ENCODE assay signal across 17 cellular contexts in genomic region chr17:75252039-75252816, GRCh38. TPM values are rescaled to one million over a fixed set of nuclear protein-coding genes. Genes with fewer than 3 reads are reported as not detected.
A peak's percentile ranks its signal among the peaks of the same experiment; 100 is the strongest.
DNase-seq lines count a peak whose midpoint lies in the region; ATAC-seq and TF ChIP-seq lines count a peak whose summit lies in the region.
"Had no signal": no experiment of that assay in that cellular context is flagged by ENCODE, and none has a peak within 500 bp of the region (broad histone marks: within the 10 kb centered on the region; RNA-seq: fewer than 3 reads in every experiment).

No MANE protein-coding gene starts in this region.

- H3K9me3 ChIP-seq in HEK293 (ENCODE audit: control insufficient read depth, insufficient read depth, low read depth, low read length), result no peaks in the 10 kb centered on the region
- H3K9me3 ChIP-seq: sigmoid colon, thyroid gland had no signal

- peaks cover 0 to 6% of the 10 kb centered on the region in 2 experiments; a peak in 2 of 3 replicates for H3K36me3 ChIP-seq in HEK293 (ENCODE audit: control insufficient read depth in 2 of 2, insufficient read depth in 1 of 2, low read length in 2 of 2)
- H3K36me3 ChIP-seq: sigmoid colon, thyroid gland had no signal

- no peak overlapping the region for H3K4me3 ChIP-seq in HEK293 (ENCODE audit: low read depth, low read length)
- H3K4me3 ChIP-seq: hepatocyte, sigmoid colon, thyroid gland had no signal

- H3K9me3 Mint-ChIP-seq in CD14-positive monocyte (no peaks in the 10 kb centered on the region), naive B cell (no peaks in the 10 kb centered on the region)
- no peaks in the 10 kb centered on the region for H3K9me3 Mint-ChIP-seq in activated T-helper 17 cell treated with anti-CD3 and anti-CD28 coated beads, Interleukin-2, amount 50 U/mL, for 72 hours

- peaks cover 6% of the 10 kb centered on the region for H3K4me1 ChIP-seq in HEK293 (ENCODE audit: control insufficient read depth, insufficient read depth, low read length)

- H3K36me3 Mint-ChIP-seq in CD14-positive monocyte, result peaks cover 13 to 19% of the 10 kb centered on the region in 2 donors
- peaks cover 28% of the 10 kb centered on the region for H3K36me3 Mint-ChIP-seq in activated T-helper 17 cell treated with anti-CD3 and anti-CD28 coated beads, Interleukin-2, amount 50 U/mL, for 72 hours (ENCODE audit: low read depth)
- H3K36me3 Mint-ChIP-seq in naive B cell, result no peaks in the 10 kb centered on the region

- H3K27ac Mint-ChIP-seq in CD14-positive monocyte (peak overlapping the region; percentile 60 to 87 (median 82)), naive B cell (peak overlapping the region; percentile 3 to 92 (median 84))
- peak overlapping the region; percentile 81 for H3K27ac Mint-ChIP-seq in activated T-helper 17 cell treated with anti-CD3 and anti-CD28 coated beads, Interleukin-2, amount 50 U/mL, for 72 hours

- intact Hi-C loops in CD14-positive monocyte (cut with micrococcal nuclease), result no loop called here
- intact Hi-C loops in sciatic nerve (cut with DNase I), result no loop called here

- DNase-seq in CD14-positive monocyte (ENCODE audit: low spot score) (no peak), naive B cell (no peak), sciatic nerve (ENCODE audit: low spot score) (no peak), NAMALWA (ENCODE audit: low spot score) (no peak), NCI-H2227 treated with DMSO at 0.1 percent for 48 hours (lab: John Stamatoyannopoulos, UW) (no peak)
- DNase-seq: DMS53; effector CD4-positive, alpha-beta T cell; mesendoderm; NCI-H226; SHP77; sigmoid colon; thyroid gland had no signal

- H3K27me3 Mint-ChIP-seq in CD14-positive monocyte (ENCODE audit: low read depth in 3 of 3), result no peaks in the 10 kb centered on the region
- H3K27me3 Mint-ChIP-seq in activated T-helper 17 cell treated with anti-CD3 and anti-CD28 coated beads, Interleukin-2, amount 50 U/mL, for 72 hours, result no peaks in the 10 kb centered on the region
- no peaks in the 10 kb centered on the region for H3K27me3 Mint-ChIP-seq in naive B cell

- TF ChIP-seq CTCF in CD14-positive monocyte (IDR thresholded peaks at IDR 0.05) (no peak), HEK293 (tag by site-specific recombination; IDR thresholded peaks at IDR 0.05) (no peak)

- ATAC-seq in activated T-helper 17 cell treated with anti-CD3 and anti-CD28 coated beads, Interleukin-2, amount 50 U/mL, for 72 hours (replicated peaks), result no peak
- peak in 1 of 2 donors; percentile 5 for ATAC-seq in naive B cell (ENCODE audit: low read depth in 2 of 2)
- ATAC-seq in sciatic nerve, result no peak
- no peak for ATAC-seq in GM21576 (IDR thresholded peaks at IDR 0.05; ENCODE audit: unreplicated experiment)
- ATAC-seq: HCT116 had no signal

- peaks cover 75% of the 10 kb centered on the region for H3K4me1 Mint-ChIP-seq in CD14-positive monocyte
- H3K4me1 Mint-ChIP-seq in activated T-helper 17 cell treated with anti-CD3 and anti-CD28 coated beads, Interleukin-2, amount 50 U/mL, for 72 hours, result peaks cover 68% of the 10 kb centered on the region
- H3K4me1 Mint-ChIP-seq in naive B cell, result peaks cover 58 to 79% (median 77%) of the 10 kb centered on the region in 3 donors

- POLR2A ChIA-PET in HEK293 (lab: Yijun Ruan, JAX), result interaction anchor here (0.9 to 1.2 kb wide), 2 partner anchors 8 to 9 kb away, joined by 3 to 4 read pairs; partner anchors contain the start of genes GGA3 and MRPS7

- H3K27ac ChIP-seq in HEK293 (ENCODE audit: extremely low read depth, low read depth, low read length), result no peak overlapping the region
- H3K27ac ChIP-seq: hepatocyte, sigmoid colon, thyroid gland had no signal

- H3K4me3 Mint-ChIP-seq in CD14-positive monocyte, result no peak overlapping the region
- peak overlapping the region; percentile 88 for H3K4me3 Mint-ChIP-seq in activated T-helper 17 cell treated with anti-CD3 and anti-CD28 coated beads, Interleukin-2, amount 50 U/mL, for 72 hours
- H3K4me3 Mint-ChIP-seq in naive B cell, result peak overlapping the region in 7 of 8 donors; percentile 60 to 86 (median 82)

- CTCF ChIA-PET in HEK293 (lab: Yijun Ruan, JAX), result interaction anchor here (6.6 kb wide), 1 partner anchor 13 kb away, joined by 71 read pairs; no protein-coding TSS in a partner anchor

TF ChIP-seq in HEK293, 187 proteins besides CTCF, POLR2A, EP300 and RAD21:
- TF ChIP-seq ZFHX2 (tag by site-specific recombination; conservative IDR thresholded peaks at IDR 0.05) (0 out of 2 replicates have a peak, but pooled peaks have one; percentile 14), MYNN (tag by site-specific recombination; IDR thresholded peaks at IDR 0.05; ENCODE audit: borderline replicate concordance) (no peak), ZNF121 (tag by site-specific recombination; IDR thresholded peaks at IDR 0.05) (0 out of 2 replicates have a peak, but pooled peaks have one; percentile 39)
TF ChIP-seq in HEK293: peak in this region for 2.

RNA-seq across cellular contexts. Expression of gene GGA3, which starts 9.2 kb away (rescaled TPM):
- polyA plus RNA-seq in CD14-positive monocyte (10 to 100 TPM in 1 of 2 donors, 1 to 10 TPM in 1; 4.3 to 15.7 TPM), naive B cell (ENCODE audit: low read depth in 6 of 6) (10 to 100 TPM in 5 of 6 donors, 1 to 10 TPM in 1; 4.5 to 31.6 (median 13.7) TPM)
- 10 to 100 TPM; 63.2 to 71.9 TPM for total RNA-seq in activated T-helper 17 cell treated with anti-CD3 and anti-CD28 coated beads, Interleukin-2, amount 50 U/mL, for 72 hours
- total RNA-seq in sciatic nerve, result 75.0 TPM

RNA-seq across cellular contexts. Expression of gene MRPS7, which starts 9.5 kb away (rescaled TPM):
- polyA plus RNA-seq in CD14-positive monocyte, result 100 to 1,000 TPM; 101 to 122 TPM
- 10 to 100 TPM; 53.6 to 83.2 TPM for total RNA-seq in activated T-helper 17 cell treated with anti-CD3 and anti-CD28 coated beads, Interleukin-2, amount 50 U/mL, for 72 hours
- polyA plus RNA-seq in naive B cell (ENCODE audit: low read depth in 6 of 6), result 100 to 1,000 TPM in 1 of 6 donors, 10 to 100 TPM in 5; 70.1 to 103 (median 94.4) TPM
- 21.8 TPM for total RNA-seq in sciatic nerve

RNA-seq across cellular contexts. Expression of gene MIF4GD, which starts 18.8 kb away (rescaled TPM):
- polyA plus RNA-seq in CD14-positive monocyte (100 to 1,000 TPM in 1 of 2 donors, 10 to 100 TPM in 1; 80.6 to 103 TPM), naive B cell (ENCODE audit: low read depth in 6 of 6) (100 to 1,000 TPM in 5 of 6 donors, 10 to 100 TPM in 1; 95.1 to 133 (median 105) TPM)
- total RNA-seq in activated T-helper 17 cell treated with anti-CD3 and anti-CD28 coated beads, Interleukin-2, amount 50 U/mL, for 72 hours, result 10 to 100 TPM; 23.6 to 31.6 TPM
- total RNA-seq in sciatic nerve, result 26.2 TPM

RNA-seq across cellular contexts. Expression of gene SLC25A19, which starts 37.0 kb away (rescaled TPM):
- polyA plus RNA-seq in CD14-positive monocyte (10 to 100 TPM; 14.4 to 18.8 TPM), naive B cell (ENCODE audit: low read depth in 6 of 6) (10 to 100 TPM; 26.1 to 41.8 (median 31.3) TPM)
- total RNA-seq in activated T-helper 17 cell treated with anti-CD3 and anti-CD28 coated beads, Interleukin-2, amount 50 U/mL, for 72 hours, result 100 to 1,000 TPM in 1 of 2 donors, 10 to 100 TPM in 1; 97.4 to 113 TPM
- total RNA-seq in sciatic nerve, result 22.5 TPM

RNA-seq across cellular contexts. Expression of gene NUP85, which starts 46.7 kb away (rescaled TPM):
- polyA plus RNA-seq in CD14-positive monocyte (10 to 100 TPM; 36.3 to 38.7 TPM), naive B cell (ENCODE audit: low read depth in 6 of 6) (10 to 100 TPM; 11.7 to 41.1 (median 33.4) TPM)
- 100 to 1,000 TPM; 143 to 161 TPM for total RNA-seq in activated T-helper 17 cell treated with anti-CD3 and anti-CD28 coated beads, Interleukin-2, amount 50 U/mL, for 72 hours
- 71.1 TPM for total RNA-seq in sciatic nerve

Comparison
In these comparisons a context has a peak if more than half of its experiments do, and no peak if none do; other contexts are left out.
1. H3K4me3 Mint-ChIP-seq: peak in activated T-helper 17 cell treated with anti-CD3 and anti-CD28 coated beads, Interleukin-2, amount 50 U/mL, for 72 hours (single experiment) and naive B cell (7 of 8); none in CD14-positive monocyte (0 of 2).
2. Peak in every context shown above with its lines, with median percentiles within 50 percentile points of each other: H3K27ac Mint-ChIP-seq.